In the genomic region with DNA sequence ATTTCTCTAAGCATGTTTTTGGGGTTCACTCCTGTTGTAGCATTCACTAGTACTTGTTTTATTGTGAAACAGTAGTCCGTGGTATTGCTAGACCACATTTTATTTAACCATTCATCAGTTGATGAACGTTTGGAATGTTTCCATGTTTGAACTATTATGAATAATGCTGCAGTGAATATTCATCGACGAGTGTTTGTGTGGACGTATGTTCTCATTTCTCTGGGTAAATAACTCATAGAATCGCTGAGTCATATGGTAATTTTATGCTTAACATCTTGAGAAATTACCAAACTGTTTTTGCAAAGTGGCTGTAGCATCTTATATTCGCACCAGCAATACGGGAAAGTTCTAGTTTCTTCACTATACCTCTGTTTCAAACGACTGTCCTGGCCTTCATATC, we compare ENCODE assay signal across 19 cellular contexts. TPM values are rescaled to one million over a fixed set of nuclear protein-coding genes. Genes with fewer than 3 reads are reported as not detected.
DNase-seq lines count a peak whose midpoint lies in the region; ATAC-seq, FAIRE-seq and TF ChIP-seq lines count a peak whose summit lies in the region.
"Had no signal": no experiment of that assay in that cellular context is flagged by ENCODE, and none has a peak within 500 bp of the region (broad histone marks: within the 10 kb centered on the region; RNA-seq: fewer than 3 reads in every experiment).

No MANE protein-coding gene starts in this region.

- H3K4me3 ChIP-seq in AG10803 (ENCODE audit: low read length) (no peak overlapping the region), bronchial epithelial cell (ENCODE audit: low read depth, low read length) (no peak overlapping the region), fibroblast of villous mesenchyme (ENCODE audit: low read depth, low read length) (no peak overlapping the region)
- H3K4me3 ChIP-seq: MG63, SJSA1 had no signal

- FAIRE-seq in bronchial epithelial cell (lab: Jason Lieb, UNC), result no peak

- H3K36me3 ChIP-seq in bronchial epithelial cell (ENCODE audit: control insufficient read depth, insufficient read depth, low read length), result no peaks in the 10 kb centered on the region
- H3K36me3 ChIP-seq: MG63, SJSA1 had no signal

- ATAC-seq in GM21360 (IDR thresholded peaks at IDR 0.05; ENCODE audit: unreplicated experiment), result no peak
- ATAC-seq in HG02678 (IDR thresholded peaks at IDR 0.05; ENCODE audit: unreplicated experiment), result no peak
- no peak for ATAC-seq in HG02884 (IDR thresholded peaks at IDR 0.05; ENCODE audit: unreplicated experiment)

- H3K27me3 ChIP-seq in bronchial epithelial cell (ENCODE audit: control insufficient read depth, insufficient read depth, low read length), result no peaks in the 10 kb centered on the region
- H3K27me3 ChIP-seq: MG63, SJSA1 had no signal

- DNase-seq in AG10803 (ENCODE audit: low read depth) (peak; percentile 35), M059J (ENCODE audit: low read depth) (peak; percentile 30), bronchial epithelial cell (ENCODE audit: low read depth) (peak; percentile 2), fibroblast of villous mesenchyme (ENCODE audit: low read depth) (peak; percentile 25)
- DNase-seq: ACHN, Caco-2, HCEC 1CT, MG63, NCI-H1105 treated with DMSO at 0.1 percent for 48 hours, NCI-H1694 treated with DMSO at 0.1 percent for 48 hours, NCI-H2107, NCI-H226, NCI-H524 treated with DMSO at 0.1 percent for 48 hours, OCI-M1, SW 1271 had no signal

- TF ChIP-seq CTCF in AG10803 (conservative IDR thresholded peaks at IDR 0.05; ENCODE audit: low read length), result no peak
- no peak for TF ChIP-seq CTCF in bronchial epithelial cell (IDR thresholded peaks at IDR 0.05; ENCODE audit: insufficient read depth, low read length, severe bottlenecking)
- TF ChIP-seq CTCF in fibroblast of villous mesenchyme (IDR thresholded peaks at IDR 0.05; ENCODE audit: insufficient read depth, low read depth, low read length), result no peak

RNA-seq across cellular contexts. Expression of gene KAZN, which starts 28.0 kb away (rescaled TPM):
- total RNA-seq in M059J (2014; rRNA removed; shearing (Covaris generic)), result 2.0 and 6.4 TPM in 2 replicates
- total RNA-seq in bronchial epithelial cell (4.4 and 4.7 TPM in 2 replicates), fibroblast of villous mesenchyme (8.6 and 10.6 TPM in 2 replicates)
